In genomic region chr11:44818110-44818509, GRCh38 we compare ENCODE assay signal across 12 cellular contexts.
"Had no signal": no experiment of that assay in that cellular context is flagged by ENCODE, and none has a peak within 500 bp of the region (broad histone marks: within the 10 kb centered on the region; RNA-seq: fewer than 3 reads in every experiment).

No MANE protein-coding gene starts in this region.

- ATAC-seq: psoas muscle, WTC11 had no signal

- H3K4me3 ChIP-seq: psoas muscle, SJSA1, upper lobe of left lung had no signal

- H3K4me1 ChIP-seq: psoas muscle had no signal

- DNase-seq: activated CD4-positive, alpha-beta memory T cell treated with anti-CD3 and anti-CD28 coated beads, Interleukin-2, amount 10 ng/mL, durations not matched to agents 7 days and 5 days; activated CD4-positive, alpha-beta T cell treated with anti-CD3 and anti-CD28 coated beads for 4 hours; activated effector memory CD4-positive, alpha-beta T cell treated with Interleukin-2 at 50 U/mL for 16 hours; activated naive CD4-positive, alpha-beta T cell treated with anti-CD3 and anti-CD28 coated beads, Interleukin-2, amount 50 U/mL, for 16 hours; activated T-cell treated with anti-CD3 and anti-CD28 coated beads, Interleukin-2, amount 50 U/mL, for 24 hours; psoas muscle; stimulated activated CD4-positive, alpha-beta T cell treated with anti-CD3 and anti-CD28 coated beads, Interleukin-4, amount 100 ng/mL, for 24 hours; stimulated activated naive CD4-positive, alpha-beta T cell treated with Interleukin-2 at 50 U/mL for 16 hours; T-helper 2 cell; upper lobe of left lung had no signal

- H3K27me3 ChIP-seq: SJSA1, upper lobe of left lung had no signal

- H3K27ac ChIP-seq: psoas muscle, SJSA1 had no signal

- H3K36me3 ChIP-seq: SJSA1, upper lobe of left lung had no signal

- H3K9me3 ChIP-seq: upper lobe of left lung had no signal
